ENCODE assay signal across 23 cellular contexts in genomic region chr2:20629581-20630291, GRCh38. TPM values are rescaled to one million over a fixed set of nuclear protein-coding genes. Genes with fewer than 3 reads are reported as not detected.
A peak's percentile ranks its signal among the peaks of the same experiment; 100 is the strongest.
DNase-seq lines count a peak whose midpoint lies in the region; ATAC-seq, FAIRE-seq and TF ChIP-seq lines count a peak whose summit lies in the region.
"Had no signal": no experiment of that assay in that cellular context is flagged by ENCODE, and none has a peak within 500 bp of the region (broad histone marks: within the 10 kb centered on the region; RNA-seq: fewer than 3 reads in every experiment).

No MANE protein-coding gene starts in this region.

- no peak for TF ChIP-seq CTCF in brain (conservative IDR thresholded peaks at IDR 0.05)
- TF ChIP-seq CTCF in HepG2 (CRISPR knock-in tag; IDR thresholded peaks at IDR 0.05), result no peak
- no peak for TF ChIP-seq CTCF in spleen (IDR thresholded peaks at IDR 0.05 in 8 of 11, conservative IDR thresholded peaks at IDR 0.05 in 3 of 11)

- intact Hi-C loops in HepG2 (cut with micrococcal nuclease; ENCODE audit: unreplicated experiment), result no loop called here
- intact Hi-C loops in spleen (cut with DNase I; ENCODE audit: low total_unique reads), result no loop called here

- in situ Hi-C loops in HepG2 (cut with HindIII; ENCODE audit: extremely low pct_ligation_motif_present, low pct_unique_long_range_greater_than_20kb), result no loop called here

- no peaks in the 10 kb centered on the region for H3K27me3 ChIP-seq in HepG2 (ENCODE audit: control insufficient read depth in 1 of 2, insufficient read depth in 2 of 2, low read length in 2 of 2)
- no peaks in the 10 kb centered on the region for H3K27me3 ChIP-seq in spleen (replicated peaks in 1 of 7)

- no peak overlapping the region for H3K9ac ChIP-seq in HepG2 (ENCODE audit: insufficient read depth, low read depth, low read length)

- ATAC-seq in HepG2 (no peak), GM21529 (IDR thresholded peaks at IDR 0.05; ENCODE audit: unreplicated experiment) (no peak)
- ATAC-seq: esophagus mucosa; natural killer cell treated with Interleukin-12 subunit alpha and Interleukin-12 subunit beta and Interleukin-15 and Interleukin-18, amount 100 ng/mL, for 72 hours; Panc1; stimulated activated naive B cell treated with anti-CD40 and anti-IgM and Interleukin-4, amounts not matched to agents 10 μg/mL and 1 μg/mL and 100 μg/mL, for 72 hours had no signal

- 0 out of 5 replicates have a peak, but pooled peaks cover 0 to 1% of the 10 kb centered on the region in 2 experiments for H3K36me3 ChIP-seq in HepG2 (replicated peaks in 1 of 2; ENCODE audit: control insufficient read depth in 1 of 2, insufficient read depth in 2 of 2, low read length in 2 of 2)
- peaks cover 0 to 87% (median 8%) of the 10 kb centered on the region in 6 donors for H3K36me3 ChIP-seq in spleen

- H4K20me1 ChIP-seq in HepG2 (ENCODE audit: insufficient read depth, low read length), result no peaks in the 10 kb centered on the region

- no peak overlapping the region for H3K4me3 ChIP-seq in HepG2 (replicated peaks in 1 of 3; ENCODE audit: insufficient read depth in 1 of 3, low read depth in 2 of 3, low read length in 3 of 3)
- H3K4me3 ChIP-seq in spleen, result no peak overlapping the region
- H3K4me3 ChIP-seq: skin epidermis, thoracic aorta had no signal

- no peaks in the 10 kb centered on the region for H3K27me3 Mint-ChIP-seq in brain
- H3K27me3 Mint-ChIP-seq: activated CD4-positive, alpha-beta T cell treated with anti-CD3 and anti-CD28 coated beads, Interleukin-2, amount 10 ng/mL, durations not matched to agents 7 days and 5 days; activated naive CD8-positive, alpha-beta T cell treated with anti-CD3 and anti-CD28 coated beads, Interleukin-2, amount 10 ng/mL, durations not matched to agents 7 days and 5 days; natural killer cell treated with Interleukin-12 subunit alpha and Interleukin-12 subunit beta and Interleukin-15 and Interleukin-18, amount 100 ng/mL, for 72 hours; stimulated activated naive B cell treated with anti-CD40 and anti-IgM and Interleukin-4, amounts not matched to agents 10 μg/mL and 1 μg/mL and 100 μg/mL, for 72 hours had no signal

- H3K9me3 Mint-ChIP-seq in brain, result no peaks in the 10 kb centered on the region
- H3K9me3 Mint-ChIP-seq: activated CD4-positive, alpha-beta T cell treated with anti-CD3 and anti-CD28 coated beads, Interleukin-2, amount 10 ng/mL, durations not matched to agents 7 days and 5 days; activated naive CD8-positive, alpha-beta T cell treated with anti-CD3 and anti-CD28 coated beads, Interleukin-2, amount 10 ng/mL, durations not matched to agents 7 days and 5 days; activated T-helper 2 cell treated with anti-CD3 and anti-CD28 coated beads, Interferon-gamma antibody, Interleukin-2, Interleukin-4, amounts not matched to agents 10 μg/mL and 5 μg/mL and 100 μg/mL, durations not matched to agents 14 hours and 24 hours and 36 hours; HFFc6; natural killer cell treated with Interleukin-12 subunit alpha and Interleukin-12 subunit beta and Interleukin-15 and Interleukin-18, amount 100 ng/mL, for 72 hours; stimulated activated naive B cell treated with anti-CD40 and anti-IgM and Interleukin-4, amounts not matched to agents 10 μg/mL and 1 μg/mL and 100 μg/mL, for 72 hours had no signal

- TF ChIP-seq POLR2A in HepG2 (IDR thresholded peaks at IDR 0.05; ENCODE audit: insufficient read depth in 1 of 2, low read depth in 2 of 2, low read length in 2 of 2) (no peak), spleen (IDR thresholded peaks at IDR 0.05) (no peak)

- H3K79me2 ChIP-seq in HepG2 (ENCODE audit: insufficient read depth, low read length), result no peaks in the 10 kb centered on the region

- no TSS peak for BruUV-seq in HepG2 (replicated peaks; lab: Mats Ljungman, UMichigan)

- no peak overlapping the region for H3K27ac ChIP-seq in HepG2 (ENCODE audit: extremely low read length, insufficient read depth, low read length)
- no peak overlapping the region for H3K27ac ChIP-seq in spleen
- H3K27ac ChIP-seq: skin epidermis, thoracic aorta, VCaP had no signal

- no peaks in the 10 kb centered on the region for H3K36me3 Mint-ChIP-seq in brain
- H3K36me3 Mint-ChIP-seq: activated naive CD8-positive, alpha-beta T cell treated with anti-CD3 and anti-CD28 coated beads, Interleukin-2, amount 10 ng/mL, durations not matched to agents 7 days and 5 days; natural killer cell treated with Interleukin-12 subunit alpha and Interleukin-12 subunit beta and Interleukin-15 and Interleukin-18, amount 100 ng/mL, for 72 hours had no signal

- CTCF ChIA-PET in HepG2 (lab: Yijun Ruan, JAX; ENCODE audit: low intra/inter-chr PET ratio, low total read pairs), result no interaction called here

- WGBS in HepG2 (ENCODE audit: low lambda C conversion rate), result 88% methylated on average over 13 of the region's 13 CpGs
- WGBS in spleen, 5 donors, result 77 to 94% (median 92%) methylated on average over 12 to 13 of the region's 13 CpGs

- TF ChIP-seq EP300 in HepG2 (IDR thresholded peaks at IDR 0.05; ENCODE audit: low read depth in 2 of 2, low read length in 2 of 2), result no peak
- no peak for TF ChIP-seq EP300 in HepG2 (CRISPR knock-in tag; IDR thresholded peaks at IDR 0.05; ENCODE audit: borderline replicate concordance)

- H3K4me1 ChIP-seq in HepG2 (ENCODE audit: insufficient read depth, low read length) (peaks cover 48% of the 10 kb centered on the region), spleen (peaks cover 9 to 20% (median 13%) of the 10 kb centered on the region in 6 donors)

- H2AFZ ChIP-seq in HepG2 (ENCODE audit: low read length), result no peak overlapping the region

- DNase-seq in NCI-H1694 treated with DMSO at 0.1 percent for 48 hours (lab: John Stamatoyannopoulos, UW), result peak; percentile 96
- DNase-seq in HepG2 (ENCODE audit: low spot score), result no peak
- peak; percentile 71 for DNase-seq in spleen
- no peak for DNase-seq in activated gamma-delta T cell (lab: John Stamatoyannopoulos, UW)
- no peak for DNase-seq in OCI-M2 (lab: John Stamatoyannopoulos, UW; ENCODE audit: unreplicated experiment)
- DNase-seq: activated CD4-positive, alpha-beta T cell treated with anti-CD3 and anti-CD28 coated beads, Interleukin-2, amount 10 ng/mL, durations not matched to agents 7 days and 5 days; activated naive CD8-positive, alpha-beta T cell treated with anti-CD3 and anti-CD28 coated beads, Interleukin-2, amount 10 ng/mL, durations not matched to agents 7 days and 5 days; effector memory CD4-positive, alpha-beta T cell; HFFc6; MV-4-11; stimulated activated naive B cell treated with anti-CD40 and anti-IgM and Interleukin-4, amounts not matched to agents 10 μg/mL and 1 μg/mL and 100 μg/mL, for 72 hours had no signal

- no peak for FAIRE-seq in HepG2 (lab: Jason Lieb, UNC)
- FAIRE-seq: colon, GM12891 had no signal

- H3K9me3 ChIP-seq in HepG2 (ENCODE audit: low read length), result no peaks in the 10 kb centered on the region
- no peaks in the 10 kb centered on the region for H3K9me3 ChIP-seq in spleen
- H3K9me3 ChIP-seq: thoracic aorta had no signal

- H3K4me3 Mint-ChIP-seq in brain, result no peak overlapping the region
- H3K4me3 Mint-ChIP-seq: activated CD4-positive, alpha-beta T cell treated with anti-CD3 and anti-CD28 coated beads, Interleukin-2, amount 10 ng/mL, durations not matched to agents 7 days and 5 days; activated naive CD8-positive, alpha-beta T cell treated with anti-CD3 and anti-CD28 coated beads, Interleukin-2, amount 10 ng/mL, durations not matched to agents 7 days and 5 days; HFFc6; natural killer cell treated with Interleukin-12 subunit alpha and Interleukin-12 subunit beta and Interleukin-15 and Interleukin-18, amount 100 ng/mL, for 72 hours; stimulated activated naive B cell treated with anti-CD40 and anti-IgM and Interleukin-4, amounts not matched to agents 10 μg/mL and 1 μg/mL and 100 μg/mL, for 72 hours had no signal

- no peak for TF ChIP-seq RAD21 in HepG2 (CRISPR knock-in tag; IDR thresholded peaks at IDR 0.05)

- no peak overlapping the region for H3K4me2 ChIP-seq in HepG2 (ENCODE audit: low read depth, low read length)

- POLR2A ChIA-PET in HepG2 (lab: Yijun Ruan, JAX), result interaction anchor here (1.5 to 3.2 kb wide), 3 partner anchors 33 to 183 kb away, joined by 4 to 18 read pairs (median 7); partner anchors contain the start of gene RHOB

- peak overlapping the region; percentile 34 to 89 (median 76) for H3K27ac Mint-ChIP-seq in brain
- H3K27ac Mint-ChIP-seq: activated CD4-positive, alpha-beta T cell treated with anti-CD3 and anti-CD28 coated beads, Interleukin-2, amount 10 ng/mL, durations not matched to agents 7 days and 5 days; activated naive CD8-positive, alpha-beta T cell treated with anti-CD3 and anti-CD28 coated beads, Interleukin-2, amount 10 ng/mL, durations not matched to agents 7 days and 5 days; activated T-helper 2 cell treated with anti-CD3 and anti-CD28 coated beads, Interferon-gamma antibody, Interleukin-2, Interleukin-4, amounts not matched to agents 10 μg/mL and 5 μg/mL and 100 μg/mL, durations not matched to agents 14 hours and 24 hours and 36 hours; HFFc6; natural killer cell treated with Interleukin-12 subunit alpha and Interleukin-12 subunit beta and Interleukin-15 and Interleukin-18, amount 100 ng/mL, for 72 hours; stimulated activated naive B cell treated with anti-CD40 and anti-IgM and Interleukin-4, amounts not matched to agents 10 μg/mL and 1 μg/mL and 100 μg/mL, for 72 hours had no signal

- H3K4me1 Mint-ChIP-seq in brain, result peaks cover 58% of the 10 kb centered on the region
- H3K4me1 Mint-ChIP-seq: activated CD4-positive, alpha-beta T cell treated with anti-CD3 and anti-CD28 coated beads, Interleukin-2, amount 10 ng/mL, durations not matched to agents 7 days and 5 days had no signal

RNA-seq across cellular contexts. Expression of gene HS1BP3, which starts 21.2 kb away (rescaled TPM):
- polyA plus RNA-seq in brain (ENCODE audit: insufficient read depth, low read depth, low replicate concordance) (46.7 TPM), HepG2 (2011; rRNA removed) (15.2 and 17.3 TPM in 2 replicates), spleen (10 to 100 TPM in 2 of 3 donors, 1 to 10 TPM in 1; 8.8 to 23.5 (median 13.8) TPM)
- total RNA-seq in HepG2 (2016; rRNA removed; fragmentation: Illumina TruSeq; extraction: Trizol) (22.0 and 22.8 TPM in 2 replicates), spleen (10 to 100 TPM; 21.1 to 38.0 (median 31.3) TPM)
- 4.7 and 4.9 TPM in 2 replicates for total RNA-seq in HepG2 (2016; cell fraction: cytosol; rRNA removed; fragmentation: Illumina TruSeq; extraction: Trizol; ENCODE audit: low read depth)
- total RNA-seq in HepG2 (2016; cell fraction: insoluble cytoplasmic fraction; rRNA removed; fragmentation: Illumina TruSeq; extraction: Trizol), result 18.5 and 23.5 TPM in 2 replicates
- 12.9 and 13.2 TPM in 2 replicates for total RNA-seq in HepG2 (2016; cell fraction: membrane; rRNA removed; fragmentation: Illumina TruSeq; extraction: Trizol)
- total RNA-seq in HepG2 (2016; cell fraction: nucleus; rRNA removed; fragmentation: Illumina TruSeq; extraction: Trizol), result 16.8 and 19.0 TPM in 2 replicates
- 9.2 and 11.9 TPM in 2 replicates for polyA plus RNA-seq in HepG2 (2011; cell fraction: cytosol; rRNA removed)
- polyA plus RNA-seq in HepG2 (2011; cell fraction: nucleus; rRNA removed), result 20.1 and 23.4 TPM in 2 replicates
- 13.4 and 14.5 TPM in 2 replicates for polyA plus RNA-seq in HepG2 (2012)
- 5.3 and 5.4 TPM in 2 replicates for polyA plus RNA-seq in HepG2 (2016; cell fraction: cytosol; fragmentation: Illumina TruSeq; extraction: Trizol; ENCODE audit: low read depth)
- polyA plus RNA-seq in HepG2 (2016; cell fraction: insoluble cytoplasmic fraction; fragmentation: Illumina TruSeq; extraction: Trizol; ENCODE audit: low read depth), result 19.1 and 22.3 TPM in 2 replicates
- 8.7 and 10.7 TPM in 2 replicates for polyA plus RNA-seq in HepG2 (2016; cell fraction: membrane; fragmentation: Illumina TruSeq; extraction: Trizol; ENCODE audit: low read depth)
- polyA plus RNA-seq in HepG2 (2016; cell fraction: nucleus; fragmentation: Illumina TruSeq; extraction: Trizol; ENCODE audit: insufficient read depth, low read depth), result 19.4 and 22.9 TPM in 2 replicates
- 14.3 and 29.5 TPM in 2 replicates for polyA minus RNA-seq in HepG2 (2011; rRNA and poly(A)+ RNA removed; ENCODE audit: low replicate concordance)
- polyA minus RNA-seq in HepG2 (2011; cell fraction: cytosol; rRNA and poly(A)+ RNA removed), result 11.9 and 13.8 TPM in 2 replicates
- polyA minus RNA-seq in HepG2 (2011; cell fraction: nucleus; rRNA and poly(A)+ RNA removed), result 28.6 and 28.8 TPM in 2 replicates

RNA-seq across cellular contexts. Expression of gene GDF7, which starts 37.2 kb away (rescaled TPM):
- polyA plus RNA-seq in brain (ENCODE audit: insufficient read depth, low read depth, low replicate concordance) (0.10 TPM), HepG2 (2011; rRNA removed) (1.6 and 3.0 TPM in 2 replicates), spleen (1 to 10 TPM in 1 of 3 donors, under 1 TPM in 2; 0.87 to 1.8 (median 0.89) TPM)
- total RNA-seq in HepG2 (2016; rRNA removed; fragmentation: Illumina TruSeq; extraction: Trizol) (10.2 and 15.0 TPM in 2 replicates), spleen (1 to 10 TPM in 6 of 7 donors, under 1 TPM in 1; 0.83 to 3.8 (median 2.0) TPM)
- 1.6 and 1.8 TPM in 2 replicates for total RNA-seq in HepG2 (2016; cell fraction: cytosol; rRNA removed; fragmentation: Illumina TruSeq; extraction: Trizol; ENCODE audit: low read depth)
- total RNA-seq in HepG2 (2016; cell fraction: insoluble cytoplasmic fraction; rRNA removed; fragmentation: Illumina TruSeq; extraction: Trizol), result 9.2 and 15.1 TPM in 2 replicates
- total RNA-seq in HepG2 (2016; cell fraction: membrane; rRNA removed; fragmentation: Illumina TruSeq; extraction: Trizol), result 5.3 and 5.6 TPM in 2 replicates
- total RNA-seq in HepG2 (2016; cell fraction: nucleus; rRNA removed; fragmentation: Illumina TruSeq; extraction: Trizol), result 16.7 and 18.1 TPM in 2 replicates
- 1.5 and 1.9 TPM in 2 replicates for polyA plus RNA-seq in HepG2 (2011; cell fraction: cytosol; rRNA removed)
- polyA plus RNA-seq in HepG2 (2011; cell fraction: nucleus; rRNA removed), result 6.3 and 9.6 TPM in 2 replicates
- 4.5 and 5.8 TPM in 2 replicates for polyA plus RNA-seq in HepG2 (2012)
- polyA plus RNA-seq in HepG2 (2016; cell fraction: cytosol; fragmentation: Illumina TruSeq; extraction: Trizol; ENCODE audit: low read depth), result 0.75 and 0.80 TPM in 2 replicates
- 5.6 and 5.9 TPM in 2 replicates for polyA plus RNA-seq in HepG2 (2016; cell fraction: insoluble cytoplasmic fraction; fragmentation: Illumina TruSeq; extraction: Trizol; ENCODE audit: low read depth)
- 2.3 and 2.7 TPM in 2 replicates for polyA plus RNA-seq in HepG2 (2016; cell fraction: membrane; fragmentation: Illumina TruSeq; extraction: Trizol; ENCODE audit: low read depth)
- 19.8 and 21.2 TPM in 2 replicates for polyA plus RNA-seq in HepG2 (2016; cell fraction: nucleus; fragmentation: Illumina TruSeq; extraction: Trizol; ENCODE audit: insufficient read depth, low read depth)
- 5.0 TPM in 1 of 2 replicates, not detected in the other for polyA minus RNA-seq in HepG2 (2011; rRNA and poly(A)+ RNA removed; ENCODE audit: low replicate concordance)
- 2.5 and 4.1 TPM in 2 replicates for polyA minus RNA-seq in HepG2 (2011; cell fraction: cytosol; rRNA and poly(A)+ RNA removed)
- polyA minus RNA-seq in HepG2 (2011; cell fraction: nucleus; rRNA and poly(A)+ RNA removed), result 2.4 and 4.5 TPM in 2 replicates
- total RNA-seq: activated CD4-positive, alpha-beta T cell treated with anti-CD3 and anti-CD28 coated beads, Interleukin-2, amount 10 ng/mL, durations not matched to agents 7 days and 5 days; activated naive CD8-positive, alpha-beta T cell treated with anti-CD3 and anti-CD28 coated beads, Interleukin-2, amount 10 ng/mL, durations not matched to agents 7 days and 5 days; HT-29 had no signal

Comparison
In these comparisons a context has a peak if more than half of its experiments do, and no peak if none do; other contexts are left out.
1. DNase-seq: peak in NCI-H1694 treated with DMSO at 0.1 percent for 48 hours (single experiment) and spleen (single experiment); none in HepG2 (single experiment), activated gamma-delta T cell (single experiment) and OCI-M2 (single experiment).